ENCODE assay signal across 8 cellular contexts in genomic region chr3:15602146-15602536, GRCh38. TPM values are rescaled to one million over a fixed set of nuclear protein-coding genes. Genes with fewer than 3 reads are reported as not detected.
DNase-seq lines count a peak whose midpoint lies in the region; ATAC-seq and TF ChIP-seq lines count a peak whose summit lies in the region.

No MANE protein-coding gene starts in this region.

- H3K4me1 ChIP-seq in suprapubic skin = peaks cover 34% of the 10 kb centered on the region

- no peak for TF ChIP-seq EP300 in suprapubic skin (IDR thresholded peaks at IDR 0.05)

- peaks cover 23% of the 10 kb centered on the region for H3K4me1 Mint-ChIP-seq in activated naive CD8-positive, alpha-beta T cell treated with anti-CD3 and anti-CD28 coated beads, Interleukin-2, amount 10 ng/mL, durations not matched to agents 7 days and 5 days

- no peak for TF ChIP-seq CTCF in suprapubic skin (IDR thresholded peaks at IDR 0.05)

- H3K36me3 Mint-ChIP-seq in activated naive CD8-positive, alpha-beta T cell treated with anti-CD3 and anti-CD28 coated beads, Interleukin-2, amount 10 ng/mL, durations not matched to agents 7 days and 5 days = peaks cover 22% of the 10 kb centered on the region

- peak overlapping the region; percentile 88 for H3K4me3 Mint-ChIP-seq in activated naive CD8-positive, alpha-beta T cell treated with anti-CD3 and anti-CD28 coated beads, Interleukin-2, amount 10 ng/mL, durations not matched to agents 7 days and 5 days

- H3K36me3 ChIP-seq in suprapubic skin = peaks cover 17% of the 10 kb centered on the region

- DNase-seq in activated naive CD8-positive, alpha-beta T cell treated with anti-CD3 and anti-CD28 coated beads, Interleukin-2, amount 10 ng/mL, durations not matched to agents 7 days and 5 days = no peak
- peak; percentile 45 for DNase-seq in iPS-NIHi11 (ENCODE audit: low spot score)
- no peak for DNase-seq in suprapubic skin (ENCODE audit: low spot score in 2 of 2)
- no peak for DNase-seq in cerebellar nuclear complex (lab: John Stamatoyannopoulos, UW)
- DNase-seq in GF-D8 (lab: John Stamatoyannopoulos, UW) = no peak
- DNase-seq in retina = no peak

- no peaks in the 10 kb centered on the region for H3K9me3 ChIP-seq in suprapubic skin

- no peak for TF ChIP-seq POLR2A in suprapubic skin (IDR thresholded peaks at IDR 0.05)

- WGBS in suprapubic skin = 1% methylated on average over 9 of the region's 9 CpGs

- peak overlapping the region; percentile 98 for H3K27ac Mint-ChIP-seq in activated naive CD8-positive, alpha-beta T cell treated with anti-CD3 and anti-CD28 coated beads, Interleukin-2, amount 10 ng/mL, durations not matched to agents 7 days and 5 days

- ATAC-seq in GM19372 (IDR thresholded peaks at IDR 0.05; ENCODE audit: low read depth, unreplicated experiment) = peak; percentile 14
- ATAC-seq in HG03097 (IDR thresholded peaks at IDR 0.05; ENCODE audit: low FRiP score, unreplicated experiment) = peak; percentile 12
- peak; percentile 2 for ATAC-seq in activated naive CD8-positive, alpha-beta T cell treated with anti-CD3 and anti-CD28 coated beads, Interleukin-2, amount 10 ng/mL, durations not matched to agents 7 days and 5 days (ENCODE audit: low read depth)

- H3K27me3 Mint-ChIP-seq in activated naive CD8-positive, alpha-beta T cell treated with anti-CD3 and anti-CD28 coated beads, Interleukin-2, amount 10 ng/mL, durations not matched to agents 7 days and 5 days = no peaks in the 10 kb centered on the region

- peak overlapping the region; percentile 92 for H3K27ac ChIP-seq in suprapubic skin

- peaks cover 1% of the 10 kb centered on the region for H3K9me3 Mint-ChIP-seq in activated naive CD8-positive, alpha-beta T cell treated with anti-CD3 and anti-CD28 coated beads, Interleukin-2, amount 10 ng/mL, durations not matched to agents 7 days and 5 days

- POLR2A ChIA-PET in activated naive CD8-positive, alpha-beta T cell treated with anti-CD3 and anti-CD28 coated beads, Interleukin-2, amount 10 ng/mL, durations not matched to agents 7 days and 5 days (lab: Charles Lee) = interaction anchor here (1.0 to 1.2 kb wide), 3 partner anchors 8 to 651 kb away, joined by 3 to 5 read pairs (median 4); no protein-coding TSS in a partner anchor

- H3K4me3 ChIP-seq in suprapubic skin = peak overlapping the region; percentile 88

- H3K27me3 ChIP-seq in suprapubic skin = no peaks in the 10 kb centered on the region

RNA-seq across cellular contexts. Expression of gene BTD, which starts 0.6 kb away (rescaled TPM):
- 1 to 10 TPM; 8.3 to 9.6 TPM for total RNA-seq in activated naive CD8-positive, alpha-beta T cell treated with anti-CD3 and anti-CD28 coated beads, Interleukin-2, amount 10 ng/mL, durations not matched to agents 7 days and 5 days
- total RNA-seq in suprapubic skin = 10 to 100 TPM; 16.9 to 25.9 (median 19.1) TPM

RNA-seq across cellular contexts. Expression of gene HACL1, which starts 0.8 kb away (rescaled TPM):
- total RNA-seq in activated naive CD8-positive, alpha-beta T cell treated with anti-CD3 and anti-CD28 coated beads, Interleukin-2, amount 10 ng/mL, durations not matched to agents 7 days and 5 days = 10 to 100 TPM; 24.9 to 29.5 TPM
- total RNA-seq in suprapubic skin = 10 to 100 TPM; 13.1 to 33.0 (median 19.5) TPM
